In the genomic region with DNA sequence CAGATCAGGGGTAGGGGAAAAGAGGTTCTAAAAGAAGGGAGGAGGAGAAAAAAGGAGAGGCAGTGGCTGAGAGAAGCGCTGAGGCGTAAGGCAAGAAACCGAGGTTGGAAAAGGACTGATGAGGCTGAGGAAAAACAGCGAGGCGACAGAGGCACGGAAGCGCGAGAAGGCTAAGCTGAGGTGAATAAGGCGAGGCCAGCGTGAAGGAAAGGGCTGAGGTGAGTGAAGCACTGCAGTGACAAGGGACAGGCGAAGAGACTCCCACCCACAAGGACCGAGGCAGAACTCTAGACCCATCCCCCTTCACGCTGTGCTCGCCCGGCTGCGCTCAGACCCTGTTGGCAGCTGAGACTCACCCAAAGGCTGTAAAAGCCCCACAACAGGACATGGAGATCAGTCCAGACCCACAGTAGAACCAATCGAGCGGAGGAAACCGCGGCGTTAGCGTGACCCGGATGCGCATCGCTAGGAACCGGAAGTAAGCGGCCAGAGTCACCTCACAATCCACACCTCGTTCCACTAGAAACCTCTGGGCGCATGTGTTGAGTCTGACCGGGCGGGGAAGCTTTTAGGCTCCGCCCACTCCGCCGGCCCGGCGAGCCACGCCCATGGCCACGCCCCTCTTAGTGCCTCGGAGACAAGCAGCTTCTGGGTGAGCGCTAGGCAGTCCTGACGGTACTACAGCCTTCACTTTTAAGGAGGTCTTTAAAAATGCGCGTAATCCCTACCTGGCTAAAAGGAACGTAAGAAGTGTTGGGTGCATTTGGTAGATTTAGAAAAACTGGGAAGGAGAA, we compare ENCODE assay signal across 1 cellular context.
TF ChIP-seq lines count a peak whose summit lies in the region.

A gene with protein sequence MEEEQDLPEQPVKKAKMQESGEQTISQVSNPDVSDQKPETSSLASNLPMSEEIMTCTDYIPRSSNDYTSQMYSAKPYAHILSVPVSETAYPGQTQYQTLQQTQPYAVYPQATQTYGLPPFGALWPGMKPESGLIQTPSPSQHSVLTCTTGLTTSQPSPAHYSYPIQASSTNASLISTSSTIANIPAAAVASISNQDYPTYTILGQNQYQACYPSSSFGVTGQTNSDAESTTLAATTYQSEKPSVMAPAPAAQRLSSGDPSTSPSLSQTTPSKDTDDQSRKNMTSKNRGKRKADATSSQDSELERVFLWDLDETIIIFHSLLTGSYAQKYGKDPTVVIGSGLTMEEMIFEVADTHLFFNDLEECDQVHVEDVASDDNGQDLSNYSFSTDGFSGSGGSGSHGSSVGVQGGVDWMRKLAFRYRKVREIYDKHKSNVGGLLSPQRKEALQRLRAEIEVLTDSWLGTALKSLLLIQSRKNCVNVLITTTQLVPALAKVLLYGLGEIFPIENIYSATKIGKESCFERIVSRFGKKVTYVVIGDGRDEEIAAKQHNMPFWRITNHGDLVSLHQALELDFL (minus strand): TSS at position 443 of the 794 bp plus-strand sequence. CDS start 30,584 bp downstream, outside the sequence.

TF ChIP-seq in GM23338, 12 proteins besides CTCF, POLR2A, EP300 and RAD21 (continued from another document):
- no peak for TF ChIP-seq ZNF462 (CRISPR knock-in tag; IDR thresholded peaks at IDR 0.05)
TF ChIP-seq in GM23338: peak in this region for 3.
